ENCODE assay signal across 20 cellular contexts in the genomic region with DNA sequence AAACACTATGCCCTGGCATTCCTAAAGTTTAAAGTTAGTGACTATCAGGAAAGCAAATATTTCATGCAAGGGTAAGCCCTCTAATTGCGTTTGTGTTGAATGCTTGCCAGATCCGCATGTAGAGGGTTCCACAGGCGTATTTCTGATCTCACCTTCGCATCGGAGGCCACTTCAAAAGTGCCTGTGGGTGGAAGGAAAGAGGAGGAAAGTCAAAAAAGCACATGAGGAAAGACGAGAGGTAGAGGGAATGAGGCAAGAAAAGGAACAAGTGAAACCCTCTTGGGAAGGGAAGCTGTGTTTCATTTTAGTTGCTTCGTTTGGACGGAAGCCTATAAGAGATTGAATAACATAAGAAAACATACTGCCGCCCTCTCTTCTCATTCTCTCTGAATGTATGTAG.
DNase-seq lines count a peak whose midpoint lies in the region; ATAC-seq, FAIRE-seq and TF ChIP-seq lines count a peak whose summit lies in the region.
"Had no signal": no experiment of that assay in that cellular context is flagged by ENCODE, and none has a peak within 500 bp of the region (broad histone marks: within the 10 kb centered on the region; RNA-seq: fewer than 3 reads in every experiment).

No MANE protein-coding gene starts in this region.

- no peak for TF ChIP-seq CTCF in astrocyte of the spinal cord (IDR thresholded peaks at IDR 0.05; ENCODE audit: low read depth, low read length)

- no peaks in the 10 kb centered on the region for H3K4me1 ChIP-seq in small intestine (ENCODE audit: control insufficient read depth in 2 of 2, insufficient read depth in 1 of 2, low read depth in 1 of 2, low read length in 1 of 2)
- H3K4me1 ChIP-seq in mesenchymal stem cell (ENCODE audit: control insufficient read depth, insufficient read depth, low read depth, low read length), result no peaks in the 10 kb centered on the region
- H3K4me1 ChIP-seq: HAP-1 had no signal

- no peak overlapping the region for H2BK120ac ChIP-seq in mesenchymal stem cell (ENCODE audit: low read depth, low read length)

- H2BK12ac ChIP-seq in mesenchymal stem cell (ENCODE audit: low read length in 2 of 2), result peak overlapping the region in 1 of 2 experiments; percentile 9

- no peak for FAIRE-seq in small intestine (lab: Jason Lieb, UNC)
- FAIRE-seq: D721Med had no signal

- no peaks in the 10 kb centered on the region for H3K79me1 ChIP-seq in mesenchymal stem cell (replicated peaks; ENCODE audit: low read length, poor library complexity, severe bottlenecking)

- no peaks in the 10 kb centered on the region for H3K36me3 ChIP-seq in small intestine (ENCODE audit: control insufficient read depth in 2 of 2, insufficient read depth in 2 of 2, low read length in 2 of 2)
- H3K36me3 ChIP-seq in mesenchymal stem cell (ENCODE audit: control insufficient read depth in 1 of 2, insufficient read depth in 2 of 2, low read depth in 1 of 2, low read length in 2 of 2), result no peaks in the 10 kb centered on the region
- H3K36me3 ChIP-seq: HAP-1, transverse colon had no signal

- H3K27me3 ChIP-seq in small intestine (ENCODE audit: control insufficient read depth in 2 of 2, insufficient read depth in 2 of 2, low read length in 2 of 2) (no peaks in the 10 kb centered on the region), mesenchymal stem cell (ENCODE audit: control insufficient read depth in 1 of 2, insufficient read depth in 1 of 2, low read length in 2 of 2) (no peaks in the 10 kb centered on the region)
- H3K27me3 ChIP-seq: SJCRH30, transverse colon had no signal

- in situ Hi-C loops in astrocyte of the spinal cord (cut with HindIII; ENCODE audit: low sequenced_read_pairs), result no loop called here

- no peak overlapping the region for H3K9ac ChIP-seq in mesenchymal stem cell (ENCODE audit: low read length)

- ATAC-seq in sciatic nerve, result peak; percentile 40
- ATAC-seq: left lobe of liver; mucosa of descending colon; stimulated activated memory B cell treated with anti-CD40 and anti-IgM and Interleukin-4, amounts not matched to agents 10 μg/mL and 1 μg/mL and 100 μg/mL, for 72 hours had no signal

- H3K27ac ChIP-seq in small intestine (ENCODE audit: low read depth in 1 of 2, low read length in 1 of 2) (no peak overlapping the region), mesenchymal stem cell (ENCODE audit: low read length, poor library complexity, severe bottlenecking) (no peak overlapping the region)
- H3K27ac ChIP-seq: SJCRH30, transverse colon had no signal

- H4K91ac ChIP-seq in mesenchymal stem cell (ENCODE audit: low read length), result no peak overlapping the region

- H3K14ac ChIP-seq in mesenchymal stem cell (ENCODE audit: low read length in 2 of 2), result no peak overlapping the region

- H2AK5ac ChIP-seq in mesenchymal stem cell (ENCODE audit: low read length, severe bottlenecking), result no peak overlapping the region

- H4K8ac ChIP-seq in mesenchymal stem cell (ENCODE audit: low read length), result no peak overlapping the region

- H3K9me3 ChIP-seq in small intestine (ENCODE audit: control insufficient read depth, low read depth), result no peaks in the 10 kb centered on the region
- no peaks in the 10 kb centered on the region for H3K9me3 ChIP-seq in mesenchymal stem cell (ENCODE audit: control insufficient read depth, low read length)
- H3K9me3 ChIP-seq: HAP-1, mucosa of descending colon, transverse colon had no signal

- WGBS in small intestine, 3 donors, result 62 to 78% (median 74%) methylated on average over 9 of the region's 9 CpGs
- WGBS in mesenchymal stem cell, result 97% methylated on average over 6 of the region's 9 CpGs

- no peak overlapping the region for H3K4me2 ChIP-seq in mesenchymal stem cell (ENCODE audit: low read length, poor library complexity, severe bottlenecking)

- H2BK15ac ChIP-seq in mesenchymal stem cell (ENCODE audit: low read depth, poor library complexity, severe bottlenecking), result no peak overlapping the region

- no peak overlapping the region for H3K18ac ChIP-seq in mesenchymal stem cell (ENCODE audit: low read depth in 1 of 2, low read length in 2 of 2)

- no peak overlapping the region for H2AFZ ChIP-seq in mesenchymal stem cell (ENCODE audit: low read depth, low read length)

- no peak overlapping the region for H2BK5ac ChIP-seq in mesenchymal stem cell (ENCODE audit: low read depth, low read length, poor library complexity, severe bottlenecking)

- H3K23ac ChIP-seq in mesenchymal stem cell (ENCODE audit: low read length in 2 of 2), result no peak overlapping the region

- intact Hi-C loops in sciatic nerve (cut with DNase I), result no loop called here

- H3K4me3 ChIP-seq in astrocyte of the spinal cord (ENCODE audit: low read depth, low read length) (no peak overlapping the region), small intestine (ENCODE audit: low read depth in 1 of 2, low read length in 2 of 2) (no peak overlapping the region), mesenchymal stem cell (ENCODE audit: insufficient read depth in 1 of 2, low read depth in 1 of 2, low read length in 2 of 2) (no peak overlapping the region)
- H3K4me3 ChIP-seq: HAP-1, mucosa of descending colon, SJCRH30, transverse colon had no signal

- peak overlapping the region in 1 of 2 experiments; percentile 2 for H3K4ac ChIP-seq in mesenchymal stem cell (ENCODE audit: low read depth in 1 of 2, low read length in 2 of 2)

- peak; percentile 82 for DNase-seq in NCI-H1092 treated with DMSO at 0.1 percent for 48 hours (lab: John Stamatoyannopoulos, UW)
- peak; percentile 17 for DNase-seq in astrocyte of the spinal cord (ENCODE audit: low read depth, low spot score)
- DNase-seq in iris pigment epithelial cell (ENCODE audit: low read depth), result peak; percentile 22
- DNase-seq in sciatic nerve (ENCODE audit: low spot score), result no peak
- no peak for DNase-seq in NCI-H2171 (lab: John Stamatoyannopoulos, UW)
- DNase-seq in small intestine, result no peak
- no peak for DNase-seq in mesenchymal stem cell
- DNase-seq in DMS153 (lab: John Stamatoyannopoulos, UW), result no peak
- DNase-seq: activated B cell treated with CpG ODN at 0.5 μM for 24 hours; hypothalamus; Karpas-422; mucosa of descending colon; SJCRH30; stimulated activated CD4-positive, alpha-beta T cell treated with anti-CD3 and anti-CD28 coated beads, Interleukin-12 subunit alpha, Interleukin-12 subunit beta, amount 100 ng/mL, for 4 hours; T-helper 2 cell; transverse colon had no signal

Comparison
In these comparisons a context has a peak if more than half of its experiments do, and no peak if none do; other contexts are left out.
1. DNase-seq: peak in NCI-H1092 treated with DMSO at 0.1 percent for 48 hours (single experiment), astrocyte of the spinal cord (single experiment) and iris pigment epithelial cell (single experiment); none in sciatic nerve (single experiment), NCI-H2171 (single experiment), small intestine (single experiment), mesenchymal stem cell (single experiment) and DMS153 (single experiment).